25 cellular contexts compared by ENCODE assay signal in the genomic region with DNA sequence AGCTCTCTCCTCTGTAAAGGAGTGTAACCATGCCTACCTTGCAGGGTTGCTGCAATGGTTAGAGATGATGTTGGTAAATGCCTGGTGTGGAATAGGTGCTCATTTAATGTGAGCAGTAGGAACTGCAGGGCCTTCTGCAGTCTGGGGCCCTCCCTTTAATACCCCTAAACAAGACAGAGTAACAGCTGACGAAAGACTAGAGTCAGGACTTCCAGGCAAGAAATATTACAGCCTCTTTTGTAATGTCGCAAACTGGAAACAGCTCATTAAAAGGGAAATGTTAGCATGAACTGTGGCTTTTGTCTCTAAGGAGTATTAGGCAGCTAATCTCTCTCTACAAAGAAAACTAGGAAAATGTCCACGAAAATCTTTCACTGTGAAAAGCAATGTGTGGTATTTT. TPM values are rescaled to one million over a fixed set of nuclear protein-coding genes. Genes with fewer than 3 reads are reported as not detected.
DNase-seq lines count a peak whose midpoint lies in the region; ATAC-seq and TF ChIP-seq lines count a peak whose summit lies in the region.
"Had no signal": no experiment of that assay in that cellular context is flagged by ENCODE, and none has a peak within 500 bp of the region (broad histone marks: within the 10 kb centered on the region; RNA-seq: fewer than 3 reads in every experiment).

No MANE protein-coding gene starts in this region.

- H3K4me1 Mint-ChIP-seq in MCF 10A (ENCODE audit: insufficient read depth, unreplicated experiment): peaks cover 25% of the 10 kb centered on the region
- H3K4me1 Mint-ChIP-seq: T-cell had no signal

- H3K9ac ChIP-seq in adipocyte (ENCODE audit: low read length): no peak overlapping the region
- H3K9ac ChIP-seq: BLaER1, GM23248 had no signal

- DNase-seq in left ventricle myocardium superior: no peak
- no peak for DNase-seq in cardiac septum (ENCODE audit: low spot score)
- DNase-seq in NB4 (ENCODE audit: low read depth): peak; percentile 54
- DNase-seq in adipocyte (ENCODE audit: low read depth): no peak
- DNase-seq in upper lobe of right lung: no peak
- DNase-seq in AG08396 (ENCODE audit: low spot score): no peak
- DNase-seq in MCF 10A (ENCODE audit: unreplicated experiment): no peak
- DNase-seq: CD8-positive, alpha-beta T cell; DND-41; GM23248; NCI-H1417 treated with DMSO at 0.1 percent for 48 hours; NCI-H187 treated with DMSO at 0.1 percent for 48 hours; NCI-H2227 treated with DMSO at 0.1 percent for 48 hours; NCI-H510A; NCI-H748 treated with DMSO at 0.1 percent for 48 hours; SHP77; T-cell had no signal

- no TSS peak for BruUV-seq in MCF 10A (replicated peaks; lab: Mats Ljungman, UMichigan)

- H3K36me3 Mint-ChIP-seq in MCF 10A (ENCODE audit: insufficient read depth, unreplicated experiment): no peaks in the 10 kb centered on the region
- H3K36me3 Mint-ChIP-seq: CD8-positive, alpha-beta T cell; T-cell had no signal

- no peaks in the 10 kb centered on the region for H3K9me3 Mint-ChIP-seq in MCF 10A (ENCODE audit: unreplicated experiment)
- H3K9me3 Mint-ChIP-seq: CD8-positive, alpha-beta T cell; T-cell had no signal

- H3K27me3 ChIP-seq in adipocyte (replicated peaks; ENCODE audit: control insufficient read depth, insufficient read depth, low read length) (peaks cover 5% of the 10 kb centered on the region), upper lobe of right lung (no peaks in the 10 kb centered on the region)
- H3K27me3 ChIP-seq: BLaER1 had no signal

- intact Hi-C loops in left ventricle myocardium superior (cut with micrococcal nuclease): no loop called here
- intact Hi-C loops in cardiac septum (cut with DNase I): no loop called here
- intact Hi-C loops in upper lobe of right lung (cut with DNase I): no loop called here
- intact Hi-C loops in MCF 10A (cut with micrococcal nuclease): no loop called here

- no peak overlapping the region for H3K27ac Mint-ChIP-seq in MCF 10A (ENCODE audit: low read depth, unreplicated experiment)
- H3K27ac Mint-ChIP-seq: CD8-positive, alpha-beta T cell; T-cell had no signal

- H3K27ac ChIP-seq in upper lobe of right lung: no peak overlapping the region
- H3K27ac ChIP-seq: BLaER1, GM23248 had no signal

- no peaks in the 10 kb centered on the region for H3K27me3 Mint-ChIP-seq in MCF 10A (ENCODE audit: insufficient read depth, unreplicated experiment)

- H3K36me3 ChIP-seq in adipocyte (ENCODE audit: control insufficient read depth, insufficient read depth, low read length, severe bottlenecking): no peaks in the 10 kb centered on the region
- no peaks in the 10 kb centered on the region for H3K36me3 ChIP-seq in upper lobe of right lung
- H3K36me3 ChIP-seq: BLaER1, HAP-1 had no signal

- peak; percentile 51 for ATAC-seq in left ventricle myocardium superior
- peak; percentile 31 for ATAC-seq in upper lobe of right lung
- ATAC-seq in GM18867 (IDR thresholded peaks at IDR 0.05; ENCODE audit: unreplicated experiment): no peak
- ATAC-seq: CD8-positive, alpha-beta T cell; GM12878; HepG2; K562; T-cell had no signal

- H3K4me3 Mint-ChIP-seq in MCF 10A (ENCODE audit: unreplicated experiment): no peak overlapping the region
- H3K4me3 Mint-ChIP-seq: CD8-positive, alpha-beta T cell; T-cell had no signal

- TF ChIP-seq POLR2A in NB4 (IDR thresholded peaks at IDR 0.05; ENCODE audit: extremely low read depth, insufficient read length): no peak

- TF ChIP-seq CTCF in NB4 (IDR thresholded peaks at IDR 0.05; ENCODE audit: low read depth, low read length) (no peak), upper lobe of right lung (IDR thresholded peaks at IDR 0.05) (no peak), MCF 10A (IDR thresholded peaks at IDR 0.05; ENCODE audit: unreplicated experiment) (no peak)

- peaks cover 20% of the 10 kb centered on the region for H3K4me1 ChIP-seq in adipocyte (ENCODE audit: control insufficient read depth, insufficient read depth, low read length)
- peaks cover 16% of the 10 kb centered on the region for H3K4me1 ChIP-seq in upper lobe of right lung
- H3K4me1 ChIP-seq: HAP-1 had no signal

- POLR2A ChIA-PET in MCF 10A (lab: Yijun Ruan, JAX): interaction anchor here (0.6 kb wide), 1 partner anchor 169 kb away, joined by 4 read pairs; no protein-coding TSS in a partner anchor

- H3K4me3 ChIP-seq in NB4 (ENCODE audit: low read depth, low read length) (no peak overlapping the region), adipocyte (ENCODE audit: low read length) (peak overlapping the region; percentile 13), upper lobe of right lung (no peak overlapping the region)
- H3K4me3 ChIP-seq: BLaER1, GM12878, GM23248, HAP-1, K562 had no signal

- CTCF ChIA-PET in MCF 10A (lab: Yijun Ruan, JAX): no interaction called here

- H3K9me3 ChIP-seq in adipocyte (ENCODE audit: control insufficient read depth, low read length) (no peaks in the 10 kb centered on the region), upper lobe of right lung (no peaks in the 10 kb centered on the region)
- H3K9me3 ChIP-seq: BLaER1, HAP-1 had no signal

RNA-seq across cellular contexts. Expression of gene MARCO, which starts 26.0 kb away (rescaled TPM):
- total RNA-seq in left ventricle myocardium superior (7.2 TPM), cardiac septum (0.92 TPM), upper lobe of right lung (165 TPM), MCF 10A (2022) (1.5 and 2.4 TPM in 2 replicates)
- total RNA-seq: A673; CD8-positive, alpha-beta T cell; GM23248; HepG2; HT-29 had no signal

Comparison
In these comparisons a context has a peak if more than half of its experiments do, and no peak if none do; other contexts are left out.
1. RNA of gene MARCO, which starts 26.0 kb away (total RNA-seq): 165 TPM in upper lobe of right lung (single experiment); 7.2 TPM in left ventricle myocardium superior (single experiment), 1.5 to 2.4 TPM in MCF 10A and 0.92 TPM in cardiac septum (single experiment); every median in the first group is over 10 times any median in the second.